Comparison of ENCODE assay signal across 19 cellular contexts in the genomic region with DNA sequence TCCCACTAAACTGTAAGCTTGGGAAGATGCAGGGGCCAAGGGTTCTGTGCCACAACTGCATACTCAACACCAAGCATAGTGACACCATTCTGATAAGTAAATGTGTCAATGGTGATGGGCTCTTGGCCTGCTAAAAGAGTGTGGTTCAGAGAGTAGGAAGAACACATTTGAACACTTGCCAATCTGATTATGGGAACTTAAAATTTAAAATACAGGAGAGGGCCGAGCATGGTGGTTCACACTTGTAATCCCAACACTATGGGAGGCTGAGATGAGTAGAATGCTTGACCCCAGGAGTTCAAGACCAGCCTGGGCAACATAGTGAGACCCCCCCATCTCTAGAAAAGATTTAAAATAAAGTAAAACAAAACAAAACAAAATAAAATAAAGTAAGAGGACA. TPM values are rescaled to one million over a fixed set of nuclear protein-coding genes. Genes with fewer than 3 reads are reported as not detected.
DNase-seq lines count a peak whose midpoint lies in the region; ATAC-seq, FAIRE-seq and TF ChIP-seq lines count a peak whose summit lies in the region.
"Had no signal": no experiment of that assay in that cellular context is flagged by ENCODE, and none has a peak within 500 bp of the region (broad histone marks: within the 10 kb centered on the region; RNA-seq: fewer than 3 reads in every experiment).

No MANE protein-coding gene starts in this region.

- H3K27me3 Mint-ChIP-seq in WTC11 (ENCODE audit: low read depth): no peaks in the 10 kb centered on the region
- peaks cover 0 to 2% (median 0%) of the 10 kb centered on the region in 3 donors for H3K27me3 Mint-ChIP-seq in immature natural killer cell (ENCODE audit: low read depth in 3 of 3)

- H3K9me3 Mint-ChIP-seq in WTC11 (no peaks in the 10 kb centered on the region), immature natural killer cell (no peaks in the 10 kb centered on the region)
- H3K9me3 Mint-ChIP-seq: CD8-positive, alpha-beta T cell had no signal

- H3K36me3 Mint-ChIP-seq in WTC11 (peaks cover 5% of the 10 kb centered on the region), immature natural killer cell (no peaks in the 10 kb centered on the region)

- no peak for ATAC-seq in WTC11
- ATAC-seq in GM19324 (IDR thresholded peaks at IDR 0.05; ENCODE audit: low FRiP score, unreplicated experiment): no peak
- no peak for ATAC-seq in pancreas
- ATAC-seq: CD8-positive, alpha-beta T cell had no signal

- CTCF ChIA-PET in A673 (lab: Charles Lee): no interaction called here
- CTCF ChIA-PET in WTC11 (lab: Charles Lee): interaction anchor here (0.7 to 1.9 kb wide), 3 partner anchors 10 to 141 kb away, joined by 3 to 8 read pairs (median 3); no protein-coding TSS in a partner anchor

- DNase-seq in A673 (ENCODE audit: low spot score): no peak
- peak in 40 of 76 experiments; percentile 2 to 81 (median 50) for DNase-seq in HUDEP-2 (lab: John Stamatoyannopoulos, UW; ENCODE audit: unreplicated experiment in 76 of 76)
- no peak for DNase-seq in WTC11 (ENCODE audit: low spot score)
- no peak for DNase-seq in immature natural killer cell
- DNase-seq in pancreas: no peak
- no peak for DNase-seq in GM12891 (ENCODE audit: insufficient read length, low spot score)
- DNase-seq in NCI-H1048 (lab: John Stamatoyannopoulos, UW): no peak
- DNase-seq: ACHN; CD8-positive, alpha-beta T cell; DND-41; GDM1; MM.1S; NCI-H1105 treated with DMSO at 0.1 percent for 48 hours; NCI-H187 treated with DMSO at 0.1 percent for 48 hours; NCI-H446 treated with DMSO at 0.1 percent for 48 hours; NCI-H774; SHP77 had no signal

- H3K4me3 ChIP-seq in A673 (ENCODE audit: low read depth, low read length, poor library complexity, severe bottlenecking) (no peak overlapping the region), pancreas (no peak overlapping the region)

- no peak for FAIRE-seq in pancreas (lab: Jason Lieb, UNC)
- FAIRE-seq in GM12891 (lab: Jason Lieb, UNC): no peak
- FAIRE-seq: H1 had no signal

- 71 to 84% methylated on average over 1 of the region's 1 CpG for WGBS in pancreas, 2 donors

- H3K27ac ChIP-seq in A673 (ENCODE audit: low read depth, low read length, poor library complexity, severe bottlenecking) (no peak overlapping the region), pancreas (no peak overlapping the region)

- no peak for TF ChIP-seq CTCF in A673 (conservative IDR thresholded peaks at IDR 0.05; ENCODE audit: low read depth, low read length)
- TF ChIP-seq CTCF in WTC11 (IDR thresholded peaks at IDR 0.05): no peak
- no peak for TF ChIP-seq CTCF in pancreas (IDR thresholded peaks at IDR 0.05)

- H3K27ac Mint-ChIP-seq in WTC11: peak overlapping the region; percentile 43
- H3K27ac Mint-ChIP-seq in immature natural killer cell: peak overlapping the region; percentile 13 to 71 (median 44)

- peaks cover 28% of the 10 kb centered on the region for H3K4me1 ChIP-seq in A673 (ENCODE audit: insufficient read depth, low read length, poor library complexity, severe bottlenecking)
- H3K4me1 ChIP-seq in pancreas: no peaks in the 10 kb centered on the region

- H3K36me3 ChIP-seq in A673 (ENCODE audit: insufficient read depth, low read length, poor library complexity, severe bottlenecking) (no peaks in the 10 kb centered on the region), pancreas (no peaks in the 10 kb centered on the region)

- intact Hi-C loops in A673 (cut with micrococcal nuclease; ENCODE audit: unreplicated experiment): no loop called here
- intact Hi-C loops in pancreas (cut with DNase I): no loop called here

- no peak for TF ChIP-seq POLR2A in GM12891 (IDR thresholded peaks at IDR 0.05; ENCODE audit: low read depth, low read length)

- H3K27me3 ChIP-seq in A673 (replicated peaks; ENCODE audit: insufficient read depth, low read depth, low read length, poor library complexity) (no peaks in the 10 kb centered on the region), pancreas (no peaks in the 10 kb centered on the region)

- TSS peak; percentile 17 for BruUV-seq in A673 (replicated peaks; lab: Mats Ljungman, UMichigan)

- H3K9me3 ChIP-seq in A673 (ENCODE audit: low read depth, low read length, poor library complexity, severe bottlenecking) (no peaks in the 10 kb centered on the region), pancreas (no peaks in the 10 kb centered on the region)

- H3K4me1 Mint-ChIP-seq in WTC11 (peaks cover 16% of the 10 kb centered on the region), immature natural killer cell (peaks cover 29 to 40% of the 10 kb centered on the region in 2 donors)

- H3K4me3 Mint-ChIP-seq in WTC11 (no peak overlapping the region), immature natural killer cell (no peak overlapping the region)
- H3K4me3 Mint-ChIP-seq: CD8-positive, alpha-beta T cell had no signal

- POLR2A ChIA-PET in A673 (lab: Charles Lee; ENCODE audit: low non-redundant PET): no interaction called here
- POLR2A ChIA-PET in WTC11 (lab: Charles Lee): no interaction called here

TF ChIP-seq in WTC11, 78 proteins besides CTCF, POLR2A, EP300 and RAD21 (continues in another document):
- TF ChIP-seq ZNF138 (CRISPR knock-in tag; conservative IDR thresholded peaks at IDR 0.05): no peak
- no peak for TF ChIP-seq SMAD4 (CRISPR knock-in tag; IDR thresholded peaks at IDR 0.05)
- no peak for TF ChIP-seq ZNF232 (CRISPR knock-in tag; IDR thresholded peaks at IDR 0.05)
- TF ChIP-seq, protein P1, sequence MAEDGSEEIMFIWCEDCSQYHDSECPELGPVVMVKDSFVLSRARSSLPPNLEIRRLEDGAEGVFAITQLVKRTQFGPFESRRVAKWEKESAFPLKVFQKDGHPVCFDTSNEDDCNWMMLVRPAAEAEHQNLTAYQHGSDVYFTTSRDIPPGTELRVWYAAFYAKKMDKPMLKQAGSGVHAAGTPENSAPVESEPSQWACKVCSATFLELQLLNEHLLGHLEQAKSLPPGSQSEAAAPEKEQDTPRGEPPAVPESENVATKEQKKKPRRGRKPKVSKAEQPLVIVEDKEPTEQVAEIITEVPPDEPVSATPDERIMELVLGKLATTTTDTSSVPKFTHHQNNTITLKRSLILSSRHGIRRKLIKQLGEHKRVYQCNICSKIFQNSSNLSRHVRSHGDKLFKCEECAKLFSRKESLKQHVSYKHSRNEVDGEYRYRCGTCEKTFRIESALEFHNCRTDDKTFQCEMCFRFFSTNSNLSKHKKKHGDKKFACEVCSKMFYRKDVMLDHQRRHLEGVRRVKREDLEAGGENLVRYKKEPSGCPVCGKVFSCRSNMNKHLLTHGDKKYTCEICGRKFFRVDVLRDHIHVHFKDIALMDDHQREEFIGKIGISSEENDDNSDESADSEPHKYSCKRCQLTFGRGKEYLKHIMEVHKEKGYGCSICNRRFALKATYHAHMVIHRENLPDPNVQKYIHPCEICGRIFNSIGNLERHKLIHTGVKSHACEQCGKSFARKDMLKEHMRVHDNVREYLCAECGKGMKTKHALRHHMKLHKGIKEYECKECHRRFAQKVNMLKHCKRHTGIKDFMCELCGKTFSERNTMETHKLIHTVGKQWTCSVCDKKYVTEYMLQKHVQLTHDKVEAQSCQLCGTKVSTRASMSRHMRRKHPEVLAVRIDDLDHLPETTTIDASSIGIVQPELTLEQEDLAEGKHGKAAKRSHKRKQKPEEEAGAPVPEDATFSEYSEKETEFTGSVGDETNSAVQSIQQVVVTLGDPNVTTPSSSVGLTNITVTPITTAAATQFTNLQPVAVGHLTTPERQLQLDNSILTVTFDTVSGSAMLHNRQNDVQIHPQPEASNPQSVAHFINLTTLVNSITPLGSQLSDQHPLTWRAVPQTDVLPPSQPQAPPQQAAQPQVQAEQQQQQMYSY (CRISPR knock-in tag; IDR thresholded peaks at IDR 0.05): no peak

TF ChIP-seq in GM12891, 5 proteins besides CTCF, POLR2A, EP300 and RAD21:
- TF ChIP-seq POU2F2 (IDR thresholded peaks at IDR 0.05; ENCODE audit: low read depth, low read length): no peak
- TF ChIP-seq PAX5 (IDR thresholded peaks at IDR 0.05; ENCODE audit: insufficient read depth, low read length, severe bottlenecking): no peak
- TF ChIP-seq TAF1 (IDR thresholded peaks at IDR 0.05; ENCODE audit: low read depth, low read length): no peak
- no peak for TF ChIP-seq POLR2AphosphoS5 (IDR thresholded peaks at IDR 0.05; ENCODE audit: low read depth, low read length)
- no peak for TF ChIP-seq SPI1 (IDR thresholded peaks at IDR 0.05; ENCODE audit: low read depth, low read length)

RNA-seq across cellular contexts. Expression of a gene that starts 34.0 kb away (rescaled TPM):
- total RNA-seq in A673 (2021): 60.9 and 64.9 TPM in 2 replicates
- total RNA-seq in WTC11 (2021): 36.1 to 45.5 TPM (median 36.6 TPM) in 3 replicates
- polyA plus RNA-seq in immature natural killer cell: 10 to 100 TPM; 22.6 to 34.6 (median 31.2) TPM
- 10 to 100 TPM in 2 of 6 donors, 1 to 10 TPM in 4; 5.8 to 16.8 (median 8.9) TPM for total RNA-seq in pancreas
- 1 to 10 TPM; 3.3 to 5.7 TPM for polyA plus RNA-seq in pancreas
- polyA plus RNA-seq in GM12891 (2012; ENCODE audit: low read depth, missing spikeins): 14.4 TPM

Comparison
In these comparisons a context has a peak if more than half of its experiments do, and no peak if none do; other contexts are left out.
1. DNase-seq: peak in HUDEP-2 (40 of 76); none in A673 (single experiment), WTC11 (single experiment), immature natural killer cell (0 of 3), pancreas (0 of 6), GM12891 (single experiment) and NCI-H1048 (single experiment).